8 cellular contexts compared by ENCODE assay signal in genomic region chr7:152465118-152465387, GRCh38. TPM values are rescaled to one million over a fixed set of nuclear protein-coding genes. Genes with fewer than 3 reads are reported as not detected.
DNase-seq lines count a peak whose midpoint lies in the region; ATAC-seq, FAIRE-seq and TF ChIP-seq lines count a peak whose summit lies in the region.

No MANE protein-coding gene starts in this region.

- H3K27me3 Mint-ChIP-seq in T-helper 2 cell treated with Interferon-gamma antibody and Interleukin-4, amounts not matched to agents 5 μg/mL and 100 μg/mL, for 36 hours (ENCODE audit: low read depth), result no peaks in the 10 kb centered on the region
- no peaks in the 10 kb centered on the region for H3K27me3 Mint-ChIP-seq in activated naive CD8-positive, alpha-beta T cell treated with anti-CD3 and anti-CD28 coated beads for 36 hours

- H3K9me3 ChIP-seq in kidney (ENCODE audit: control insufficient read depth in 1 of 2, low read length in 2 of 2), result no peaks in the 10 kb centered on the region

- H3K4me3 ChIP-seq in kidney (ENCODE audit: low read length in 2 of 2), result peak overlapping the region; percentile 86 to 89

- peak overlapping the region; percentile 90 for H3K4me3 Mint-ChIP-seq in T-helper 2 cell treated with Interferon-gamma antibody and Interleukin-4, amounts not matched to agents 5 μg/mL and 100 μg/mL, for 36 hours
- H3K4me3 Mint-ChIP-seq in activated naive CD8-positive, alpha-beta T cell treated with anti-CD3 and anti-CD28 coated beads for 36 hours, result peak overlapping the region; percentile 88

- H3K36me3 Mint-ChIP-seq in T-helper 2 cell treated with Interferon-gamma antibody and Interleukin-4, amounts not matched to agents 5 μg/mL and 100 μg/mL, for 36 hours (ENCODE audit: low read depth), result no peaks in the 10 kb centered on the region
- H3K36me3 Mint-ChIP-seq in activated naive CD8-positive, alpha-beta T cell treated with anti-CD3 and anti-CD28 coated beads for 36 hours, result peaks cover 2% of the 10 kb centered on the region

- H3K4me1 Mint-ChIP-seq in T-helper 2 cell treated with Interferon-gamma antibody and Interleukin-4, amounts not matched to agents 5 μg/mL and 100 μg/mL, for 36 hours (ENCODE audit: low read depth), result peaks cover 8% of the 10 kb centered on the region
- peaks cover 8% of the 10 kb centered on the region for H3K4me1 Mint-ChIP-seq in activated naive CD8-positive, alpha-beta T cell treated with anti-CD3 and anti-CD28 coated beads for 36 hours

- intact Hi-C loops in kidney (cut with DNase I), result no loop called here

- in situ Hi-C loops in KBM-7 (cut with MboI; ENCODE audit: low pct_unique_long_range_greater_than_20kb, low sequenced_read_pairs), result no loop called here

- H3K36me3 ChIP-seq in kidney (ENCODE audit: control insufficient read depth in 1 of 2, insufficient read depth in 2 of 2, low read length in 2 of 2), result no peaks in the 10 kb centered on the region

- H3K4me1 ChIP-seq in kidney (ENCODE audit: control insufficient read depth in 1 of 2, insufficient read depth in 1 of 2, low read depth in 1 of 2, low read length in 2 of 2), result peaks cover 0 to 3% of the 10 kb centered on the region in 2 donors

- TF ChIP-seq CTCF in kidney (IDR thresholded peaks at IDR 0.05; ENCODE audit: borderline replicate concordance, extremely low read depth, insufficient read depth), result no peak

- FAIRE-seq in kidney (lab: Jason Lieb, UNC), result no peak

- H3K27ac ChIP-seq in kidney (ENCODE audit: low read depth in 2 of 2, low read length in 2 of 2) (peak overlapping the region; percentile 97 to 98), temporal lobe (ENCODE audit: low read depth, low read length) (peak overlapping the region; percentile 92)

- H3K9ac ChIP-seq in kidney (ENCODE audit: low read length in 2 of 2), result peak overlapping the region; percentile 71 to 80

- ATAC-seq in HG03521 (IDR thresholded peaks at IDR 0.05; ENCODE audit: unreplicated experiment) (no peak), GM18870 (IDR thresholded peaks at IDR 0.05; ENCODE audit: unreplicated experiment) (no peak)

- peaks cover under 1% of the 10 kb centered on the region for H3K9me3 Mint-ChIP-seq in T-helper 2 cell treated with Interferon-gamma antibody and Interleukin-4, amounts not matched to agents 5 μg/mL and 100 μg/mL, for 36 hours
- H3K9me3 Mint-ChIP-seq in activated naive CD8-positive, alpha-beta T cell treated with anti-CD3 and anti-CD28 coated beads for 36 hours, result peaks cover under 1% of the 10 kb centered on the region

- H3K27ac Mint-ChIP-seq in T-helper 2 cell treated with Interferon-gamma antibody and Interleukin-4, amounts not matched to agents 5 μg/mL and 100 μg/mL, for 36 hours, result peak overlapping the region; percentile 85
- H3K27ac Mint-ChIP-seq in activated naive CD8-positive, alpha-beta T cell treated with anti-CD3 and anti-CD28 coated beads for 36 hours, result peak overlapping the region; percentile 88

- DNase-seq in T-helper 2 cell treated with Interferon-gamma antibody and Interleukin-4, amounts not matched to agents 5 μg/mL and 100 μg/mL, for 36 hours (ENCODE audit: low spot score), result no peak
- DNase-seq in T-helper 2 cell (no peak), kidney (no peak), KBM-7 (no peak)
- no peak for DNase-seq in activated naive CD8-positive, alpha-beta T cell treated with anti-CD3 and anti-CD28 coated beads for 36 hours

RNA-seq across cellular contexts. Expression of gene KMT2C, which starts 29.2 kb away (rescaled TPM):
- total RNA-seq in activated naive CD8-positive, alpha-beta T cell treated with anti-CD3 and anti-CD28 coated beads for 36 hours, result 10 to 100 TPM; 34.2 to 38.2 TPM
- total RNA-seq in kidney (102 TPM), temporal lobe (66.9 TPM)
- 4.8 TPM for polyA plus RNA-seq in kidney (ENCODE audit: insufficient read depth, low read depth, low replicate concordance)
